ENCODE assay signal across 28 cellular contexts in the genomic region with DNA sequence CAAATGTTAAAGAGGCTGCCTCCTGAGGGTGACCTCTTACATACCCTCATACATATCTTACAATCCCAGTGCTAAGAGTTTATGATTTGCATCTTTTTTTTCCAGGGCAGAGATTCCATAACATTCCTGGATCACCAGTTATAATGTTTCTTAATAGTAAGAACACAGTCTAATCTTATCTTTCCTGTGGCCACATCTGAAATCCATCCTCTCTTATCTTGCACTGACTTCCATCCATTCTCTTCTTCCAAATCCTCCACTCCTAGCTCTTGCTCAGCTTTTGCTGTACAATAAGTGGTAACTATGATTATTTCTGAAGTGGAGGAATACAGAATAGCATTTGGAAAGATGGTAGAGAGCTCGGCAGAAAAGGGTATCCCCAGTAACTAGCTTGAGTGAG. TPM values are rescaled to one million over a fixed set of nuclear protein-coding genes. Genes with fewer than 3 reads are reported as not detected.
A peak's percentile ranks its signal among the peaks of the same experiment; 100 is the strongest.
DNase-seq lines count a peak whose midpoint lies in the region; ATAC-seq, FAIRE-seq and TF ChIP-seq lines count a peak whose summit lies in the region.
"Had no signal": no experiment of that assay in that cellular context is flagged by ENCODE, and none has a peak within 500 bp of the region (broad histone marks: within the 10 kb centered on the region; RNA-seq: fewer than 3 reads in every experiment).

No MANE protein-coding gene starts in this region.

- no peak overlapping the region for H2BK12ac ChIP-seq in mesenchymal stem cell (ENCODE audit: low read length in 2 of 2)

- H3K14ac ChIP-seq in mesenchymal stem cell (ENCODE audit: low read length in 2 of 2), result no peak overlapping the region

- H3K9me3 ChIP-seq in mesenchymal stem cell (ENCODE audit: control insufficient read depth, low read length), result no peaks in the 10 kb centered on the region
- H3K9me3 ChIP-seq: BE2C, BLaER1 had no signal

- no peak overlapping the region for H3K4me2 ChIP-seq in mesenchymal stem cell (ENCODE audit: low read length, poor library complexity, severe bottlenecking)
- H3K4me2 ChIP-seq: BLaER1 had no signal

- no peak overlapping the region for H3K9ac ChIP-seq in mesenchymal stem cell (ENCODE audit: low read length)
- H3K9ac ChIP-seq: BLaER1 had no signal

- peaks cover 16% of the 10 kb centered on the region for H3K79me1 ChIP-seq in mesenchymal stem cell (replicated peaks; ENCODE audit: low read length, poor library complexity, severe bottlenecking)

- TF ChIP-seq POLR2A in GM12891 (IDR thresholded peaks at IDR 0.05; ENCODE audit: low read depth, low read length), result no peak

- H3K36me3 ChIP-seq in mesenchymal stem cell (ENCODE audit: control insufficient read depth in 1 of 2, insufficient read depth in 2 of 2, low read depth in 1 of 2, low read length in 2 of 2), result peaks cover 53 to 91% of the 10 kb centered on the region in 2 experiments
- H3K36me3 ChIP-seq: BE2C had no signal

- no peak for ATAC-seq in stimulated activated effector memory CD8-positive, alpha-beta T cell treated with anti-CD3 and anti-CD28 coated beads, Interleukin-12 subunit alpha, Interleukin-12 subunit beta, amount 100 ng/mL, for 72 hours
- ATAC-seq in GM21367 (IDR thresholded peaks at IDR 0.05; ENCODE audit: unreplicated experiment) (no peak), HG03095 (IDR thresholded peaks at IDR 0.05; ENCODE audit: unreplicated experiment) (no peak)

- no peak overlapping the region for H3K4ac ChIP-seq in mesenchymal stem cell (ENCODE audit: low read depth in 1 of 2, low read length in 2 of 2)

- H2AK5ac ChIP-seq in mesenchymal stem cell (ENCODE audit: low read length, severe bottlenecking), result no peak overlapping the region

- H3K27ac ChIP-seq in mesenchymal stem cell (ENCODE audit: low read length, poor library complexity, severe bottlenecking), result no peak overlapping the region
- H3K27ac ChIP-seq: BLaER1 had no signal

- H3K36me3 Mint-ChIP-seq in stimulated activated effector memory CD8-positive, alpha-beta T cell treated with anti-CD3 and anti-CD28 coated beads, Interleukin-12 subunit alpha, Interleukin-12 subunit beta, amount 100 ng/mL, for 72 hours, result peaks cover 89% of the 10 kb centered on the region

- DNase-seq in amniotic epithelial cell (ENCODE audit: low read depth) (peak; percentile 80), mesenchymal stem cell (no peak), GM12891 (ENCODE audit: insufficient read length, low spot score) (no peak)
- DNase-seq in stimulated activated effector memory CD8-positive, alpha-beta T cell treated with anti-CD3 and anti-CD28 coated beads, Interleukin-12 subunit alpha, Interleukin-12 subunit beta, amount 100 ng/mL, for 72 hours (ENCODE audit: low spot score in 2 of 2), result no peak
- DNase-seq: 8988T; ACHN; BE2C; C1 segment of cervical spinal cord; CD4-positive, alpha-beta memory T cell; CD4-positive, CD25-positive, alpha-beta regulatory T cell; CD8-positive, alpha-beta memory T cell; COR-L47; DMS 273 treated with DMSO at 0.1 percent for 48 hours; DMS153; DMS53; DMS79; DND-41; EL; GF-D8 had no signal

- no peak overlapping the region for H3K4me3 Mint-ChIP-seq in stimulated activated effector memory CD8-positive, alpha-beta T cell treated with anti-CD3 and anti-CD28 coated beads, Interleukin-12 subunit alpha, Interleukin-12 subunit beta, amount 100 ng/mL, for 72 hours
- H3K4me3 Mint-ChIP-seq: CD14-positive monocyte; CD4-positive, alpha-beta memory T cell; CD8-positive, alpha-beta memory T cell had no signal

- no peak overlapping the region for H3K23ac ChIP-seq in mesenchymal stem cell (ENCODE audit: low read length in 2 of 2)

- H3K27me3 ChIP-seq in mesenchymal stem cell (ENCODE audit: control insufficient read depth in 1 of 2, insufficient read depth in 1 of 2, low read length in 2 of 2), result no peaks in the 10 kb centered on the region
- H3K27me3 ChIP-seq: BE2C, BLaER1 had no signal

- H2AFZ ChIP-seq in mesenchymal stem cell (ENCODE audit: low read depth, low read length), result no peak overlapping the region

- H3K4me1 ChIP-seq in mesenchymal stem cell (ENCODE audit: control insufficient read depth, insufficient read depth, low read depth, low read length), result peaks cover 4% of the 10 kb centered on the region
- H3K4me1 ChIP-seq: BE2C had no signal

- no peaks in the 10 kb centered on the region for H3K9me3 Mint-ChIP-seq in stimulated activated effector memory CD8-positive, alpha-beta T cell treated with anti-CD3 and anti-CD28 coated beads, Interleukin-12 subunit alpha, Interleukin-12 subunit beta, amount 100 ng/mL, for 72 hours
- H3K9me3 Mint-ChIP-seq: CD14-positive monocyte; CD4-positive, alpha-beta memory T cell; CD8-positive, alpha-beta memory T cell had no signal

- peak overlapping the region; percentile 60 for H3K27ac Mint-ChIP-seq in stimulated activated effector memory CD8-positive, alpha-beta T cell treated with anti-CD3 and anti-CD28 coated beads, Interleukin-12 subunit alpha, Interleukin-12 subunit beta, amount 100 ng/mL, for 72 hours
- H3K27ac Mint-ChIP-seq: CD14-positive monocyte had no signal

- no peak for FAIRE-seq in GM12891 (lab: Jason Lieb, UNC)
- FAIRE-seq: A204.1, GM12892, GM18507, GM19239 had no signal

- no peak overlapping the region for H2BK15ac ChIP-seq in mesenchymal stem cell (ENCODE audit: low read depth, poor library complexity, severe bottlenecking)

- H2BK120ac ChIP-seq in mesenchymal stem cell (ENCODE audit: low read depth, low read length), result no peak overlapping the region

- H3K4me1 Mint-ChIP-seq in stimulated activated effector memory CD8-positive, alpha-beta T cell treated with anti-CD3 and anti-CD28 coated beads, Interleukin-12 subunit alpha, Interleukin-12 subunit beta, amount 100 ng/mL, for 72 hours, result peaks cover 13% of the 10 kb centered on the region

- no peak overlapping the region for H4K91ac ChIP-seq in mesenchymal stem cell (ENCODE audit: low read length)

- peak overlapping the region; percentile 8 for H2BK5ac ChIP-seq in mesenchymal stem cell (ENCODE audit: low read depth, low read length, poor library complexity, severe bottlenecking)

- WGBS in mesenchymal stem cell, result 100% methylated on average over 1 of the region's 1 CpG

- no peak overlapping the region for H4K8ac ChIP-seq in mesenchymal stem cell (ENCODE audit: low read length)

- no peak overlapping the region for H3K4me3 ChIP-seq in mesenchymal stem cell (ENCODE audit: insufficient read depth in 1 of 2, low read depth in 1 of 2, low read length in 2 of 2)
- H3K4me3 ChIP-seq: BLaER1 had no signal

- H3K18ac ChIP-seq in mesenchymal stem cell (ENCODE audit: low read depth in 1 of 2, low read length in 2 of 2), result no peak overlapping the region

TF ChIP-seq in GM12891, 5 proteins besides CTCF, POLR2A, EP300 and RAD21:
- TF ChIP-seq TAF1 (IDR thresholded peaks at IDR 0.05; ENCODE audit: low read depth, low read length) (no peak), POU2F2 (IDR thresholded peaks at IDR 0.05; ENCODE audit: low read depth, low read length) (no peak), POLR2AphosphoS5 (IDR thresholded peaks at IDR 0.05; ENCODE audit: low read depth, low read length) (no peak), PAX5 (IDR thresholded peaks at IDR 0.05; ENCODE audit: insufficient read depth, low read length, severe bottlenecking) (no peak), SPI1 (IDR thresholded peaks at IDR 0.05; ENCODE audit: low read depth, low read length) (no peak)

RNA-seq across cellular contexts. Expression of gene CALCOCO1, which starts 6.3 kb away (rescaled TPM):
- polyA plus RNA-seq in mesenchymal stem cell (2013, experiment 1 of 2), result 52.6 TPM
- polyA plus RNA-seq in mesenchymal stem cell (2013, experiment 2 of 2), result 49.8 TPM
- 28.4 TPM for polyA plus RNA-seq in GM12891 (2012; ENCODE audit: low read depth, missing spikeins)

RNA-seq across cellular contexts. Expression of gene CISTR, which starts 30.8 kb away (rescaled TPM):
- polyA plus RNA-seq in mesenchymal stem cell (2013, experiment 1 of 2), result not detected
- polyA plus RNA-seq in mesenchymal stem cell (2013, experiment 2 of 2), result not detected
- polyA plus RNA-seq in GM12891 (2012; ENCODE audit: low read depth, missing spikeins), result not detected
- polyA plus RNA-seq: AG04450; CD14-positive monocyte; CD4-positive, alpha-beta memory T cell; CD4-positive, CD25-positive, alpha-beta regulatory T cell; CD8-positive, alpha-beta memory T cell had no signal

RNA-seq across cellular contexts. Expression of gene ATP5MC2, which starts 45.1 kb away (rescaled TPM):
- 474 TPM for polyA plus RNA-seq in mesenchymal stem cell (2013, experiment 1 of 2)
- polyA plus RNA-seq in mesenchymal stem cell (2013, experiment 2 of 2), result 484 TPM
- polyA plus RNA-seq in GM12891 (2012; ENCODE audit: low read depth, missing spikeins), result 655 TPM
